3 cellular contexts compared by ENCODE assay signal in genomic region chr5:134075102-134075501, GRCh38.
TF ChIP-seq lines count a peak whose summit lies in the region.

No MANE protein-coding gene starts in this region.

TF ChIP-seq in A549, 52 proteins besides CTCF, POLR2A, EP300 and RAD21:
- TF ChIP-seq NR3C1 (IDR thresholded peaks at IDR 0.05) (no peak), MYC (IDR thresholded peaks at IDR 0.05; ENCODE audit: borderline replicate concordance, low read length) (no peak), HEYL (CRISPR knock-in tag; IDR thresholded peaks at IDR 0.05) (no peak), BHLHE40 (IDR thresholded peaks at IDR 0.05; ENCODE audit: low read depth, low read length) (no peak), USF2 (IDR thresholded peaks at IDR 0.05) (no peak), ESRRA (IDR thresholded peaks at IDR 0.05; ENCODE audit: borderline replicate concordance, low read length) (no peak), EHF (CRISPR knock-in tag; IDR thresholded peaks at IDR 0.05) (no peak), RNF2 (IDR thresholded peaks at IDR 0.05; ENCODE audit: borderline replicate concordance, low read depth) (no peak), FOSL2 (IDR thresholded peaks at IDR 0.05) (no peak), FOSL2 (CRISPR knock-in tag; IDR thresholded peaks at IDR 0.05) (no peak), ELK1 (IDR thresholded peaks at IDR 0.05; ENCODE audit: low read depth, low read length) (no peak), ZSCAN20 (CRISPR knock-in tag; IDR thresholded peaks at IDR 0.05) (no peak), CEBPB (IDR thresholded peaks at IDR 0.05) (no peak), RFX5 (IDR thresholded peaks at IDR 0.05) (no peak), POLR2AphosphoS2 (conservative IDR thresholded peaks at IDR 0.05; ENCODE audit: low read length) (no peak), TP53 (CRISPR knock-in tag; IDR thresholded peaks at IDR 0.05) (no peak)
- TF ChIP-seq, protein P1, sequence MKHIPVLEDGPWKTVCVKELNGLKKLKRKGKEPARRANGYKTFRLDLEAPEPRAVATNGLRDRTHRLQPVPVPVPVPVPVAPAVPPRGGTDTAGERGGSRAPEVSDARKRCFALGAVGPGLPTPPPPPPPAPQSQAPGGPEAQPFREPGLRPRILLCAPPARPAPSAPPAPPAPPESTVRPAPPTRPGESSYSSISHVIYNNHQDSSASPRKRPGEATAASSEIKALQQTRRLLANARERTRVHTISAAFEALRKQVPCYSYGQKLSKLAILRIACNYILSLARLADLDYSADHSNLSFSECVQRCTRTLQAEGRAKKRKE (CRISPR knock-in tag; IDR thresholded peaks at IDR 0.05; ENCODE audit: low read depth): no peak

TF ChIP-seq in HEK293, 187 proteins besides CTCF, POLR2A, EP300 and RAD21:
- no peak for TF ChIP-seq ZNF658 (tag by site-specific recombination; IDR thresholded peaks at IDR 0.05)
- TF ChIP-seq, protein P2, sequence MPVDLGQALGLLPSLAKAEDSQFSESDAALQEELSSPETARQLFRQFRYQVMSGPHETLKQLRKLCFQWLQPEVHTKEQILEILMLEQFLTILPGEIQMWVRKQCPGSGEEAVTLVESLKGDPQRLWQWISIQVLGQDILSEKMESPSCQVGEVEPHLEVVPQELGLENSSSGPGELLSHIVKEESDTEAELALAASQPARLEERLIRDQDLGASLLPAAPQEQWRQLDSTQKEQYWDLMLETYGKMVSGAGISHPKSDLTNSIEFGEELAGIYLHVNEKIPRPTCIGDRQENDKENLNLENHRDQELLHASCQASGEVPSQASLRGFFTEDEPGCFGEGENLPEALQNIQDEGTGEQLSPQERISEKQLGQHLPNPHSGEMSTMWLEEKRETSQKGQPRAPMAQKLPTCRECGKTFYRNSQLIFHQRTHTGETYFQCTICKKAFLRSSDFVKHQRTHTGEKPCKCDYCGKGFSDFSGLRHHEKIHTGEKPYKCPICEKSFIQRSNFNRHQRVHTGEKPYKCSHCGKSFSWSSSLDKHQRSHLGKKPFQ (tag by site-specific recombination; IDR thresholded peaks at IDR 0.05): peak; percentile 100

TF ChIP-seq in GM12878, 131 proteins besides CTCF, POLR2A, EP300 and RAD21:
- peak; percentile 55; the same call in 1 of the 2 replicates for TF ChIP-seq BACH1 (IDR thresholded peaks at IDR 0.05; ENCODE audit: borderline replicate concordance)
- TF ChIP-seq RELB (IDR thresholded peaks at IDR 0.05; ENCODE audit: low read depth): peak; percentile 61; the same call in 1 of the 2 replicates
- TF ChIP-seq USF1 (IDR thresholded peaks at IDR 0.05; ENCODE audit: borderline replicate concordance, extremely low read length, insufficient read depth, low read depth, low read length): no peak
